ENCODE assay signal across 1 cellular context in genomic region chr5:124920909-124921666, GRCh38.
A peak's percentile ranks its signal among the peaks of the same experiment; 100 is the strongest.
TF ChIP-seq lines count a peak whose summit lies in the region.

No MANE protein-coding gene starts in this region.

TF ChIP-seq in GM12878, 131 proteins besides CTCF, POLR2A, EP300 and RAD21 (continued from another document and continues in another):
- TF ChIP-seq BCLAF1 (IDR thresholded peaks at IDR 0.05) = no peak
- no peak for TF ChIP-seq KLF5 (IDR thresholded peaks at IDR 0.05; ENCODE audit: partially characterized antibody)
- peak; percentile 63; the same call in 1 of the 2 replicates for TF ChIP-seq GATAD2B (conservative IDR thresholded peaks at IDR 0.05; ENCODE audit: low read depth)
- TF ChIP-seq JUND (IDR thresholded peaks at IDR 0.05; ENCODE audit: low read depth, low read length) = no peak
- TF ChIP-seq MTA3 (IDR thresholded peaks at IDR 0.05; ENCODE audit: borderline replicate concordance, low read length) = no peak; the same call in 1 of the 2 replicates
- TF ChIP-seq IKZF1 (conservative IDR thresholded peaks at IDR 0.05) = no peak; the same call in 1 of the 2 replicates
- TF ChIP-seq MTA2 (IDR thresholded peaks at IDR 0.05; ENCODE audit: low read depth) = peak; percentile 92
- no peak; the same call in 1 of the 2 replicates for TF ChIP-seq ZNF217 (IDR thresholded peaks at IDR 0.05)
- no peak for TF ChIP-seq ESRRA (IDR thresholded peaks at IDR 0.05; ENCODE audit: low read length)
- TF ChIP-seq IKZF2 (IDR thresholded peaks at IDR 0.05) = peak; percentile 59 to 61; a peak in 1 of 4 replicates
- no peak for TF ChIP-seq NRF1 (conservative IDR thresholded peaks at IDR 0.05; ENCODE audit: low read depth, low read length)
- TF ChIP-seq RELA (IDR thresholded peaks at IDR 0.05; ENCODE audit: borderline replicate concordance, partially characterized antibody) = no peak
- peak; percentile 87 for TF ChIP-seq TCF12 (IDR thresholded peaks at IDR 0.05; ENCODE audit: low read depth, low read length)
- TF ChIP-seq FOXM1 (IDR thresholded peaks at IDR 0.05; ENCODE audit: low read depth, low read length) = peak; percentile 91
- 0 out of 2 replicates have a peak, but pooled peaks have one; percentile 47 for TF ChIP-seq TBL1XR1 (IDR thresholded peaks at IDR 0.05; ENCODE audit: low read depth, low read length)
- TF ChIP-seq CBX3 (IDR thresholded peaks at IDR 0.05; ENCODE audit: borderline replicate concordance, low read depth) = no peak
- peak; percentile 54 to 61; a peak in 2 of 4 replicates for TF ChIP-seq BHLHE40 (IDR thresholded peaks at IDR 0.05; ENCODE audit: borderline replicate concordance in 1 of 2, low read depth in 2 of 2, low read length in 1 of 2)
- peak; percentile 32; the same call in 1 of the 2 replicates for TF ChIP-seq CBX5 (IDR thresholded peaks at IDR 0.05; ENCODE audit: low read depth)
- TF ChIP-seq PML (IDR thresholded peaks at IDR 0.05; ENCODE audit: low read length) = peak; percentile 67; the same call in 1 of the 2 replicates
- TF ChIP-seq NFIC (IDR thresholded peaks at IDR 0.05; ENCODE audit: low read depth, low read length) = peak; percentile 91
- no peak for TF ChIP-seq IRF5 (IDR thresholded peaks at IDR 0.05; ENCODE audit: borderline replicate concordance)
- no peak for TF ChIP-seq HCFC1 (IDR thresholded peaks at IDR 0.05; ENCODE audit: low read length)
- peak; percentile 76 for TF ChIP-seq JUNB (IDR thresholded peaks at IDR 0.05)
- no peak for TF ChIP-seq NR2C1 (IDR thresholded peaks at IDR 0.05)
- TF ChIP-seq TCF3 (IDR thresholded peaks at IDR 0.05; ENCODE audit: borderline replicate concordance, insufficient read depth, low read depth, low read length) = no peak
- TF ChIP-seq CHD1 (IDR thresholded peaks at IDR 0.05; ENCODE audit: low read depth, low read length) = no peak
- TF ChIP-seq WRNIP1 (IDR thresholded peaks at IDR 0.05; ENCODE audit: borderline replicate concordance, low read depth, low read length) = no peak
- TF ChIP-seq ASH2L (IDR thresholded peaks at IDR 0.05; ENCODE audit: borderline replicate concordance, low read depth) = no peak; the same call in 1 of the 2 replicates
- TF ChIP-seq ATF3 (IDR thresholded peaks at IDR 0.05; ENCODE audit: borderline replicate concordance, extremely low read depth, low read depth, low read length) = no peak
- no peak for TF ChIP-seq E2F8 (IDR thresholded peaks at IDR 0.05; ENCODE audit: low read depth, partially characterized antibody)
- TF ChIP-seq CEBPZ (IDR thresholded peaks at IDR 0.05; ENCODE audit: low read depth, low read length) = no peak
- TF ChIP-seq NR2F1 (conservative IDR thresholded peaks at IDR 0.05) = peak; percentile 69; the same call in 1 of the 2 replicates
- TF ChIP-seq SMAD1 (IDR thresholded peaks at IDR 0.05; ENCODE audit: low read depth, partially characterized antibody) = peak; percentile 27
- TF ChIP-seq ZBED1 (IDR thresholded peaks at IDR 0.05; ENCODE audit: borderline replicate concordance) = peak; percentile 46
- no peak for TF ChIP-seq E4F1 (IDR thresholded peaks at IDR 0.05; ENCODE audit: borderline replicate concordance, partially characterized antibody)
- no peak for TF ChIP-seq CHD4 (IDR thresholded peaks at IDR 0.05)
- no peak for TF ChIP-seq ZNF687 (IDR thresholded peaks at IDR 0.05)
- peak; percentile 50; the same call in 1 of the 2 replicates for TF ChIP-seq ZNF24 (IDR thresholded peaks at IDR 0.05)
- TF ChIP-seq MEF2B (IDR thresholded peaks at IDR 0.05; ENCODE audit: partially characterized antibody, poor library complexity, severe bottlenecking) = peak; percentile 98
- peak; percentile 64; the same call in 1 of the 3 replicates for TF ChIP-seq POU2F2 (IDR thresholded peaks at IDR 0.05; ENCODE audit: borderline replicate concordance, low read depth, low read length)
- TF ChIP-seq ATF7 (IDR thresholded peaks at IDR 0.05; ENCODE audit: low read depth) = peak; percentile 94
- TF ChIP-seq MLLT1 (IDR thresholded peaks at IDR 0.05) = no peak
- TF ChIP-seq SUZ12 (IDR thresholded peaks at IDR 0.05; ENCODE audit: unreplicated experiment) = no peak
- no peak for TF ChIP-seq STAT1 (conservative IDR thresholded peaks at IDR 0.05)
- TF ChIP-seq CHD2 (IDR thresholded peaks at IDR 0.05; ENCODE audit: borderline replicate concordance, low read depth, low read length) = peak; percentile 43; the same call in 1 of the 2 replicates
- no peak for TF ChIP-seq IRF4 (IDR thresholded peaks at IDR 0.05; ENCODE audit: low read depth, low read length)
- TF ChIP-seq ETV6 (conservative IDR thresholded peaks at IDR 0.05 in 1 of 2, IDR thresholded peaks at IDR 0.05 in 1 of 2; ENCODE audit: borderline replicate concordance in 1 of 2, low read depth in 1 of 2) = peak in 1 of 2 experiments; percentile 53; a peak in 1 of 4 replicates
